In the genomic region with DNA sequence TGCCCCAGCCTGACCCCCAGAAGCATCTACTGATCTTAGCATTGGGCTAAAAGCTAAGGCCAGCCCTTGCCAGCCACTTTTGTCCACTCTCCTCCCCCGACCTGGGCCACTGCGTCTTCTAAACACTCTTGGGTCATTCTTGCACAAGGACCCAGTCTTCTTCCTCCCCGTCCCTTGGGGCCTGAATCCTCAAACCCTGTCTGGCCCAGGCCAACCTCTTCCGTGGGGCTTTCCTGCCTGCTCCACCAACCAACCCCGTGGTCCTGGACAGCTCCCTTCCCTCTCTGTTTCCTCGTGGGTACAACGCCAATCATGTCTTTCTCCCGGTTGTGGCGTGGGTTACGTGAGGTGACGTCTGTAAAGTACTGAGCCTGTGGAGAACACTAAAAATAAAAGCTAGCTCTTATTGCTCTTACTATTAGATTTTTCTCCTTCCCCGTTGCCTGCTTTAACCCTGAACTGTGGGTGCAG, we compare ENCODE assay signal across 16 cellular contexts. TPM values are rescaled to one million over a fixed set of nuclear protein-coding genes. Genes with fewer than 3 reads are reported as not detected.
DNase-seq lines count a peak whose midpoint lies in the region; ATAC-seq and TF ChIP-seq lines count a peak whose summit lies in the region.
"Had no signal": no experiment of that assay in that cellular context is flagged by ENCODE, and none has a peak within 500 bp of the region (broad histone marks: within the 10 kb centered on the region; RNA-seq: fewer than 3 reads in every experiment).

No MANE protein-coding gene starts in this region.

- H3K4me1 Mint-ChIP-seq in glutamatergic neuron (ENCODE audit: low read depth, unreplicated experiment) (peaks cover 44% of the 10 kb centered on the region), neural crest cell (peaks cover 61% of the 10 kb centered on the region)
- H3K4me1 Mint-ChIP-seq in stimulated activated memory B cell treated with anti-CD40 and anti-IgM and Interleukin-4, amounts not matched to agents 10 μg/mL and 1 μg/mL and 100 μg/mL, for 72 hours: no peaks in the 10 kb centered on the region

- no peak overlapping the region for H3K27ac ChIP-seq in right atrium auricular region
- no peak overlapping the region for H3K27ac ChIP-seq in esophagus squamous epithelium
- H3K27ac ChIP-seq: cardiac muscle cell, KMS-11 had no signal

- no peak for ATAC-seq in Right ventricle myocardium inferior
- ATAC-seq in stimulated activated memory B cell treated with anti-CD40 and anti-IgM and Interleukin-4, amounts not matched to agents 10 μg/mL and 1 μg/mL and 100 μg/mL, for 72 hours: no peak
- ATAC-seq: effector memory CD8-positive, alpha-beta T cell had no signal

- H3K9me3 ChIP-seq in right atrium auricular region: no peaks in the 10 kb centered on the region
- H3K9me3 ChIP-seq in esophagus squamous epithelium: no peaks in the 10 kb centered on the region

- H3K4me3 ChIP-seq in right atrium auricular region: no peak overlapping the region
- no peak overlapping the region for H3K4me3 ChIP-seq in esophagus squamous epithelium
- H3K4me3 ChIP-seq: cardiac muscle cell had no signal

- H3K27me3 ChIP-seq in right atrium auricular region (no peaks in the 10 kb centered on the region), esophagus squamous epithelium (peaks cover 0 to 55% (median 0%) of the 10 kb centered on the region in 4 donors)
- H3K27me3 ChIP-seq: cardiac muscle cell had no signal

- H3K27ac Mint-ChIP-seq in glutamatergic neuron (ENCODE audit: unreplicated experiment) (peak overlapping the region; percentile 40), neural crest cell (ENCODE audit: unreplicated experiment) (no peak overlapping the region)
- no peak overlapping the region for H3K27ac Mint-ChIP-seq in stimulated activated memory B cell treated with anti-CD40 and anti-IgM and Interleukin-4, amounts not matched to agents 10 μg/mL and 1 μg/mL and 100 μg/mL, for 72 hours
- H3K27ac Mint-ChIP-seq: activated naive CD8-positive, alpha-beta T cell; effector memory CD8-positive, alpha-beta T cell had no signal

- H3K9me3 Mint-ChIP-seq in glutamatergic neuron (ENCODE audit: unreplicated experiment) (peaks cover 5% of the 10 kb centered on the region), neural crest cell (no peaks in the 10 kb centered on the region)
- H3K9me3 Mint-ChIP-seq in stimulated activated memory B cell treated with anti-CD40 and anti-IgM and Interleukin-4, amounts not matched to agents 10 μg/mL and 1 μg/mL and 100 μg/mL, for 72 hours: no peaks in the 10 kb centered on the region
- H3K9me3 Mint-ChIP-seq: effector memory CD8-positive, alpha-beta T cell had no signal

- intact Hi-C loops in Right ventricle myocardium inferior (cut with DNase I): no loop called here
- intact Hi-C loops in esophagus squamous epithelium (cut with DNase I): no loop called here

- in situ Hi-C loops in KBM-7 (cut with MboI; ENCODE audit: low pct_unique_long_range_greater_than_20kb, low sequenced_read_pairs): no loop called here

- TF ChIP-seq POLR2A in esophagus squamous epithelium (IDR thresholded peaks at IDR 0.05): no peak

- DNase-seq in Right ventricle myocardium inferior (ENCODE audit: missing footprints) (peak; percentile 25), right atrium auricular region (ENCODE audit: low spot score) (no peak), glutamatergic neuron (peak; percentile 9), neural crest cell (ENCODE audit: low read depth, low spot score) (no peak), esophagus squamous epithelium (lab: John Stamatoyannopoulos, UW) (no peak), KBM-7 (no peak), SIG-M5 (lab: John Stamatoyannopoulos, UW) (no peak)
- DNase-seq: COR-L47; effector memory CD8-positive, alpha-beta T cell; GOT3; NCI-H1092 treated with DMSO at 0.1 percent for 48 hours; NCI-H748 treated with DMSO at 0.1 percent for 48 hours had no signal

- H3K4me3 Mint-ChIP-seq in glutamatergic neuron (ENCODE audit: unreplicated experiment): peak overlapping the region; percentile 27
- H3K4me3 Mint-ChIP-seq in neural crest cell: peak overlapping the region; percentile 25
- H3K4me3 Mint-ChIP-seq in stimulated activated memory B cell treated with anti-CD40 and anti-IgM and Interleukin-4, amounts not matched to agents 10 μg/mL and 1 μg/mL and 100 μg/mL, for 72 hours: no peak overlapping the region
- H3K4me3 Mint-ChIP-seq: activated naive CD8-positive, alpha-beta T cell; effector memory CD8-positive, alpha-beta T cell had no signal

- H3K36me3 Mint-ChIP-seq in glutamatergic neuron (ENCODE audit: unreplicated experiment) (no peaks in the 10 kb centered on the region), neural crest cell (ENCODE audit: low read depth) (no peaks in the 10 kb centered on the region)
- H3K36me3 Mint-ChIP-seq in stimulated activated memory B cell treated with anti-CD40 and anti-IgM and Interleukin-4, amounts not matched to agents 10 μg/mL and 1 μg/mL and 100 μg/mL, for 72 hours: no peaks in the 10 kb centered on the region
- H3K36me3 Mint-ChIP-seq: activated naive CD8-positive, alpha-beta T cell had no signal

- H3K36me3 ChIP-seq in right atrium auricular region (no peaks in the 10 kb centered on the region), esophagus squamous epithelium (no peaks in the 10 kb centered on the region)
- H3K36me3 ChIP-seq: cardiac muscle cell had no signal

- peaks cover 0 to 43% of the 10 kb centered on the region in 2 donors for H3K4me1 ChIP-seq in right atrium auricular region
- peaks cover 0 to 10% (median 0%) of the 10 kb centered on the region in 3 donors for H3K4me1 ChIP-seq in esophagus squamous epithelium

- TF ChIP-seq CTCF in right atrium auricular region (IDR thresholded peaks at IDR 0.05) (no peak), glutamatergic neuron (IDR thresholded peaks at IDR 0.05; ENCODE audit: partially characterized antibody, unreplicated experiment) (no peak), neural crest cell (conservative IDR thresholded peaks at IDR 0.05) (no peak), esophagus squamous epithelium (IDR thresholded peaks at IDR 0.05) (no peak)

- WGBS in esophagus squamous epithelium, 2 donors: 51 to 66% methylated on average over 9 to 12 of the region's 12 CpGs

- H3K27me3 Mint-ChIP-seq in glutamatergic neuron (ENCODE audit: unreplicated experiment) (peaks cover 3% of the 10 kb centered on the region), neural crest cell (ENCODE audit: low read depth) (peaks cover 19% of the 10 kb centered on the region)
- peaks cover 42% of the 10 kb centered on the region for H3K27me3 Mint-ChIP-seq in stimulated activated memory B cell treated with anti-CD40 and anti-IgM and Interleukin-4, amounts not matched to agents 10 μg/mL and 1 μg/mL and 100 μg/mL, for 72 hours

RNA-seq across cellular contexts. Expression of a gene that starts 21.5 kb away (rescaled TPM):
- 27.4 TPM for total RNA-seq in Right ventricle myocardium inferior
- 10 to 100 TPM; 23.6 to 32.4 TPM for total RNA-seq in right atrium auricular region
- total RNA-seq in glutamatergic neuron (ENCODE audit: unreplicated experiment): 18.1 TPM
- total RNA-seq in neural crest cell: 12.5 and 13.9 TPM in 2 replicates
- total RNA-seq in esophagus squamous epithelium: 1 to 10 TPM in 3 of 4 donors, under 1 TPM in 1; 0.57 to 9.3 (median 5.0) TPM

Comparison
In these comparisons a context has a peak if more than half of its experiments do, and no peak if none do; other contexts are left out.
1. DNase-seq: peak in Right ventricle myocardium inferior (single experiment) and glutamatergic neuron (single experiment); none in right atrium auricular region (single experiment), neural crest cell (single experiment), esophagus squamous epithelium (single experiment), KBM-7 (single experiment) and SIG-M5 (single experiment).